17 cellular contexts compared by ENCODE assay signal in the genomic region with DNA sequence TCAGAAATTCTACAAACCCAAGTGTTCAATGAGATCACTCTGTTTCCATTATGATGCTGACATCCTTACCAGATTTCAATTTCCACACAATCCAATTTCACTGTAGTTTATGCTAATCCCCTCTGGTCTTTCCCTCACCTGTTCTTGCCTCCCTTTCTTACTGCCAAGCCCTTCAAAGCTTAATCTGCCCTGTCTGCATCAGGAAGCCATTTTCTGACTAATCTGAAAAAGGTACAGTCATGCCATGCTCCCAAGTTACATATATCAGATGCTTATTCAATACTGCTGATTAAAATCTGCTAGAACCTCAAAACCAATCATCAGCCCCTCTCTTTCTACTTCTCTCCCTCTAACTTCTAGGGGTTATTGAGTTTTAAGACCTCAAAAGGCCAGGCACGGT. TPM values are rescaled to one million over a fixed set of nuclear protein-coding genes. Genes with fewer than 3 reads are reported as not detected.
DNase-seq lines count a peak whose midpoint lies in the region; ATAC-seq, FAIRE-seq and TF ChIP-seq lines count a peak whose summit lies in the region.
"Had no signal": no experiment of that assay in that cellular context is flagged by ENCODE, and none has a peak within 500 bp of the region (broad histone marks: within the 10 kb centered on the region; RNA-seq: fewer than 3 reads in every experiment).

No MANE protein-coding gene starts in this region.

- intact Hi-C loops in HepG2 (cut with micrococcal nuclease; ENCODE audit: unreplicated experiment) (no loop called here), right lobe of liver (cut with DNase I) (no loop called here)

- no peaks in the 10 kb centered on the region for H3K9me3 ChIP-seq in HepG2 (ENCODE audit: low read length)
- H3K9me3 ChIP-seq in right lobe of liver: no peaks in the 10 kb centered on the region
- H3K9me3 ChIP-seq in T-helper 17 cell (ENCODE audit: control insufficient read depth, low read length, poor library complexity, severe bottlenecking): no peaks in the 10 kb centered on the region
- H3K9me3 ChIP-seq: BLaER1 treated with 17β-estradiol and CSF1 and Interleukin-3, amounts not matched to agents 10 nM and 100 nM had no signal

- H4K20me1 ChIP-seq in HepG2 (ENCODE audit: insufficient read depth, low read length): no peaks in the 10 kb centered on the region
- H4K20me1 ChIP-seq: BLaER1 treated with 17β-estradiol and CSF1 and Interleukin-3, amounts not matched to agents 10 nM and 100 nM had no signal

- no TSS peak for BruUV-seq in HepG2 (replicated peaks; lab: Mats Ljungman, UMichigan)

- H3K4me3 Mint-ChIP-seq in activated T-cell treated with anti-CD3 and anti-CD28 coated beads, Interleukin-2, amount 50 U/mL, for 24 hours: no peak overlapping the region
- H3K4me3 Mint-ChIP-seq in T-helper 17 cell: no peak overlapping the region
- H3K4me3 Mint-ChIP-seq in stimulated activated effector memory CD8-positive, alpha-beta T cell treated with anti-CD3 and anti-CD28 coated beads, Interleukin-12 subunit alpha, Interleukin-12 subunit beta, amount 100 ng/mL, for 72 hours: no peak overlapping the region
- H3K4me3 Mint-ChIP-seq: B cell; CD8-positive, alpha-beta T cell; H9 had no signal

- 100% methylated on average over 1 of the region's 1 CpG for WGBS in HepG2 (ENCODE audit: low lambda C conversion rate)
- 86% methylated on average over 1 of the region's 1 CpG for WGBS in right lobe of liver (ENCODE audit: insufficient coverage, low coverage, low lambda C conversion rate, missing lambda C conversion rate)

- H3K9me3 Mint-ChIP-seq in activated T-cell treated with anti-CD3 and anti-CD28 coated beads, Interleukin-2, amount 50 U/mL, for 24 hours: no peaks in the 10 kb centered on the region
- no peaks in the 10 kb centered on the region for H3K9me3 Mint-ChIP-seq in stimulated activated effector memory CD8-positive, alpha-beta T cell treated with anti-CD3 and anti-CD28 coated beads, Interleukin-12 subunit alpha, Interleukin-12 subunit beta, amount 100 ng/mL, for 72 hours
- H3K9me3 Mint-ChIP-seq: CD8-positive, alpha-beta T cell; H9 had no signal

- ATAC-seq in HepG2 (no peak), right lobe of liver (no peak), T-helper 17 cell (no peak), GM19351 (IDR thresholded peaks at IDR 0.05; ENCODE audit: unreplicated experiment) (no peak)
- peak; percentile 83 for ATAC-seq in stimulated activated effector memory CD8-positive, alpha-beta T cell treated with anti-CD3 and anti-CD28 coated beads, Interleukin-12 subunit alpha, Interleukin-12 subunit beta, amount 100 ng/mL, for 72 hours
- ATAC-seq: CD8-positive, alpha-beta T cell had no signal

- H3K4me2 ChIP-seq in HepG2 (ENCODE audit: low read depth, low read length): no peak overlapping the region
- H3K4me2 ChIP-seq: BLaER1 treated with 17β-estradiol and CSF1 and Interleukin-3, amounts not matched to agents 10 nM and 100 nM had no signal

- H3K27ac Mint-ChIP-seq in activated T-cell treated with anti-CD3 and anti-CD28 coated beads, Interleukin-2, amount 50 U/mL, for 24 hours: peak overlapping the region; percentile 50
- H3K27ac Mint-ChIP-seq in T-helper 17 cell: peak overlapping the region; percentile 43
- H3K27ac Mint-ChIP-seq in stimulated activated effector memory CD8-positive, alpha-beta T cell treated with anti-CD3 and anti-CD28 coated beads, Interleukin-12 subunit alpha, Interleukin-12 subunit beta, amount 100 ng/mL, for 72 hours: no peak overlapping the region
- H3K27ac Mint-ChIP-seq: B cell; CD8-positive, alpha-beta T cell had no signal

- TF ChIP-seq CTCF in HepG2 (CRISPR knock-in tag; IDR thresholded peaks at IDR 0.05): no peak
- TF ChIP-seq CTCF in right lobe of liver (IDR thresholded peaks at IDR 0.05): no peak

- no peak for DNase-seq in activated T-cell treated with anti-CD3 and anti-CD28 coated beads, Interleukin-2, amount 50 U/mL, for 24 hours
- no peak for DNase-seq in activated T-cell treated with anti-CD3 and anti-CD28 coated beads, Interleukin-2, amount 50 U/mL, for 48 hours
- no peak for DNase-seq in HepG2 (ENCODE audit: low spot score)
- DNase-seq in right lobe of liver: no peak
- DNase-seq in T-helper 17 cell: no peak
- no peak for DNase-seq in stimulated activated effector memory CD8-positive, alpha-beta T cell treated with anti-CD3 and anti-CD28 coated beads, Interleukin-12 subunit alpha, Interleukin-12 subunit beta, amount 100 ng/mL, for 72 hours (ENCODE audit: low spot score in 2 of 2)
- DNase-seq: Calu3; CD8-positive, alpha-beta T cell; DMS79 treated with DMSO at 0.1 percent for 48 hours; GF-D8; H9 had no signal

- TF ChIP-seq EP300 in HepG2 (IDR thresholded peaks at IDR 0.05; ENCODE audit: low read depth in 2 of 2, low read length in 2 of 2) (no peak), HepG2 (CRISPR knock-in tag; IDR thresholded peaks at IDR 0.05; ENCODE audit: borderline replicate concordance) (no peak)

- H3K9ac ChIP-seq in HepG2 (ENCODE audit: insufficient read depth, low read depth, low read length): no peak overlapping the region
- H3K9ac ChIP-seq: BLaER1 treated with 17β-estradiol and CSF1 and Interleukin-3, amounts not matched to agents 10 nM and 100 nM had no signal

- CTCF ChIA-PET in HepG2 (lab: Yijun Ruan, JAX; ENCODE audit: low intra/inter-chr PET ratio, low total read pairs): no interaction called here

- FAIRE-seq in HepG2 (lab: Jason Lieb, UNC): peak; percentile 40
- FAIRE-seq: H1, HTR-8/SVneo had no signal

- H3K27me3 Mint-ChIP-seq in activated T-cell treated with anti-CD3 and anti-CD28 coated beads, Interleukin-2, amount 50 U/mL, for 24 hours: no peaks in the 10 kb centered on the region
- no peaks in the 10 kb centered on the region for H3K27me3 Mint-ChIP-seq in T-helper 17 cell
- H3K27me3 Mint-ChIP-seq: B cell had no signal

- H3K4me1 ChIP-seq in HepG2 (ENCODE audit: insufficient read depth, low read length) (no peaks in the 10 kb centered on the region), right lobe of liver (no peaks in the 10 kb centered on the region)

- no peak overlapping the region for H2AFZ ChIP-seq in HepG2 (ENCODE audit: low read length)

- H3K27ac ChIP-seq in HepG2 (ENCODE audit: extremely low read length, insufficient read depth, low read length) (no peak overlapping the region), right lobe of liver (no peak overlapping the region)
- H3K27ac ChIP-seq: BLaER1 treated with 17β-estradiol and CSF1 and Interleukin-3, amounts not matched to agents 10 nM and 100 nM had no signal

- POLR2A ChIA-PET in HepG2 (lab: Yijun Ruan, JAX): no interaction called here

- H3K36me3 Mint-ChIP-seq in activated T-cell treated with anti-CD3 and anti-CD28 coated beads, Interleukin-2, amount 50 U/mL, for 24 hours (ENCODE audit: low read depth): peaks cover 37% of the 10 kb centered on the region
- peaks cover 6% of the 10 kb centered on the region for H3K36me3 Mint-ChIP-seq in T-helper 17 cell (ENCODE audit: low read depth)
- peaks cover 21% of the 10 kb centered on the region for H3K36me3 Mint-ChIP-seq in stimulated activated effector memory CD8-positive, alpha-beta T cell treated with anti-CD3 and anti-CD28 coated beads, Interleukin-12 subunit alpha, Interleukin-12 subunit beta, amount 100 ng/mL, for 72 hours

- H3K27me3 ChIP-seq in HepG2 (ENCODE audit: control insufficient read depth in 1 of 2, insufficient read depth in 2 of 2, low read length in 2 of 2): no peaks in the 10 kb centered on the region
- H3K27me3 ChIP-seq in right lobe of liver: no peaks in the 10 kb centered on the region
- H3K27me3 ChIP-seq: BLaER1 treated with 17β-estradiol and CSF1 and Interleukin-3, amounts not matched to agents 10 nM and 100 nM had no signal

- TF ChIP-seq RAD21 in HepG2 (CRISPR knock-in tag; IDR thresholded peaks at IDR 0.05): no peak

- peaks cover 7% of the 10 kb centered on the region for H3K4me1 Mint-ChIP-seq in activated T-cell treated with anti-CD3 and anti-CD28 coated beads, Interleukin-2, amount 50 U/mL, for 24 hours (ENCODE audit: low read depth)
- peaks cover 7% of the 10 kb centered on the region for H3K4me1 Mint-ChIP-seq in T-helper 17 cell
- H3K4me1 Mint-ChIP-seq in stimulated activated effector memory CD8-positive, alpha-beta T cell treated with anti-CD3 and anti-CD28 coated beads, Interleukin-12 subunit alpha, Interleukin-12 subunit beta, amount 100 ng/mL, for 72 hours: no peaks in the 10 kb centered on the region
- H3K4me1 Mint-ChIP-seq: B cell, H9 had no signal

- no peak for TF ChIP-seq POLR2A in HepG2 (IDR thresholded peaks at IDR 0.05; ENCODE audit: insufficient read depth in 1 of 2, low read depth in 2 of 2, low read length in 2 of 2)
- TF ChIP-seq POLR2A in right lobe of liver (IDR thresholded peaks at IDR 0.05): no peak

- H3K36me3 ChIP-seq in HepG2 (replicated peaks in 1 of 2; ENCODE audit: control insufficient read depth in 1 of 2, insufficient read depth in 2 of 2, low read length in 2 of 2) (peaks cover 11 to 49% of the 10 kb centered on the region in 2 experiments; a peak in 4 of 5 replicates), right lobe of liver (peaks cover 0 to 18% (median 0%) of the 10 kb centered on the region in 4 donors)

- H3K4me3 ChIP-seq in HepG2 (replicated peaks in 1 of 3; ENCODE audit: insufficient read depth in 1 of 3, low read depth in 2 of 3, low read length in 3 of 3) (no peak overlapping the region), right lobe of liver (no peak overlapping the region)
- H3K4me3 ChIP-seq: BLaER1 treated with 17β-estradiol and CSF1 and Interleukin-3, amounts not matched to agents 10 nM and 100 nM had no signal

- in situ Hi-C loops in HepG2 (cut with HindIII; ENCODE audit: extremely low pct_ligation_motif_present, low pct_unique_long_range_greater_than_20kb): no loop called here

- H3K79me2 ChIP-seq in HepG2 (ENCODE audit: insufficient read depth, low read length): no peaks in the 10 kb centered on the region

RNA-seq across cellular contexts. Expression of a gene that starts 8.9 kb away (rescaled TPM):
- total RNA-seq in HepG2 (2016; rRNA removed; fragmentation: Illumina TruSeq; extraction: Trizol) (2.1 TPM in 1 of 2 replicates, not detected in the other), right lobe of liver (1 to 10 TPM; 3.2 to 8.0 (median 4.6) TPM), T-helper 17 cell (10 to 100 TPM in 1 of 2 donors, 1 to 10 TPM in 1; 9.1 to 13.6 TPM)
- not detected in 2 replicates for total RNA-seq in HepG2 (2016; cell fraction: cytosol; rRNA removed; fragmentation: Illumina TruSeq; extraction: Trizol; ENCODE audit: low read depth)
- 1.6 TPM in 1 of 2 replicates, not detected in the other for total RNA-seq in HepG2 (2016; cell fraction: insoluble cytoplasmic fraction; rRNA removed; fragmentation: Illumina TruSeq; extraction: Trizol)
- 0.28 and 0.31 TPM in 2 replicates for total RNA-seq in HepG2 (2016; cell fraction: membrane; rRNA removed; fragmentation: Illumina TruSeq; extraction: Trizol)
- total RNA-seq in HepG2 (2016; cell fraction: nucleus; rRNA removed; fragmentation: Illumina TruSeq; extraction: Trizol): 1.6 and 3.6 TPM in 2 replicates
- polyA plus RNA-seq in HepG2 (2011; rRNA removed): 4.5 and 5.6 TPM in 2 replicates
- 0.64 and 0.94 TPM in 2 replicates for polyA plus RNA-seq in HepG2 (2011; cell fraction: cytosol; rRNA removed)
- 57.5 and 78.7 TPM in 2 replicates for polyA plus RNA-seq in HepG2 (2011; cell fraction: nucleus; rRNA removed)
- polyA plus RNA-seq in HepG2 (2012): 5.6 and 6.6 TPM in 2 replicates
- polyA plus RNA-seq in HepG2 (2016; cell fraction: cytosol; fragmentation: Illumina TruSeq; extraction: Trizol; ENCODE audit: low read depth): 0.34 and 0.46 TPM in 2 replicates
- 0.41 TPM in 1 of 2 replicates, not detected in the other for polyA plus RNA-seq in HepG2 (2016; cell fraction: insoluble cytoplasmic fraction; fragmentation: Illumina TruSeq; extraction: Trizol; ENCODE audit: low read depth)
- polyA plus RNA-seq in HepG2 (2016; cell fraction: membrane; fragmentation: Illumina TruSeq; extraction: Trizol; ENCODE audit: low read depth): 0.32 and 1.0 TPM in 2 replicates
- polyA plus RNA-seq in HepG2 (2016; cell fraction: nucleus; fragmentation: Illumina TruSeq; extraction: Trizol; ENCODE audit: insufficient read depth, low read depth): 12.5 and 13.4 TPM in 2 replicates
- 0.77 and 4.4 TPM in 2 replicates for polyA minus RNA-seq in HepG2 (2011; rRNA and poly(A)+ RNA removed; ENCODE audit: low replicate concordance)
- polyA minus RNA-seq in HepG2 (2011; cell fraction: cytosol; rRNA and poly(A)+ RNA removed): not detected in 2 replicates
- 8.7 and 8.8 TPM in 2 replicates for polyA minus RNA-seq in HepG2 (2011; cell fraction: nucleus; rRNA and poly(A)+ RNA removed)
- total RNA-seq: A172 had no signal

RNA-seq across cellular contexts. Expression of a gene that starts 22.7 kb away (rescaled TPM):
- 165 and 222 TPM in 2 replicates for total RNA-seq in HepG2 (2016; rRNA removed; fragmentation: Illumina TruSeq; extraction: Trizol)
- 29.3 and 32.1 TPM in 2 replicates for total RNA-seq in HepG2 (2016; cell fraction: cytosol; rRNA removed; fragmentation: Illumina TruSeq; extraction: Trizol; ENCODE audit: low read depth)
- 165 and 218 TPM in 2 replicates for total RNA-seq in HepG2 (2016; cell fraction: insoluble cytoplasmic fraction; rRNA removed; fragmentation: Illumina TruSeq; extraction: Trizol)
- 63.2 and 68.0 TPM in 2 replicates for total RNA-seq in HepG2 (2016; cell fraction: membrane; rRNA removed; fragmentation: Illumina TruSeq; extraction: Trizol)
- 96.2 and 104 TPM in 2 replicates for total RNA-seq in HepG2 (2016; cell fraction: nucleus; rRNA removed; fragmentation: Illumina TruSeq; extraction: Trizol)
- polyA plus RNA-seq in HepG2 (2011; rRNA removed): 227 and 240 TPM in 2 replicates
- 195 and 204 TPM in 2 replicates for polyA plus RNA-seq in HepG2 (2011; cell fraction: cytosol; rRNA removed)
- polyA plus RNA-seq in HepG2 (2011; cell fraction: nucleus; rRNA removed): 237 and 253 TPM in 2 replicates
- polyA plus RNA-seq in HepG2 (2012): 128 and 143 TPM in 2 replicates
- 19.3 and 21.8 TPM in 2 replicates for polyA plus RNA-seq in HepG2 (2016; cell fraction: cytosol; fragmentation: Illumina TruSeq; extraction: Trizol; ENCODE audit: low read depth)
- 234 and 235 TPM in 2 replicates for polyA plus RNA-seq in HepG2 (2016; cell fraction: insoluble cytoplasmic fraction; fragmentation: Illumina TruSeq; extraction: Trizol; ENCODE audit: low read depth)
- 36.2 and 39.8 TPM in 2 replicates for polyA plus RNA-seq in HepG2 (2016; cell fraction: membrane; fragmentation: Illumina TruSeq; extraction: Trizol; ENCODE audit: low read depth)
- 149 and 154 TPM in 2 replicates for polyA plus RNA-seq in HepG2 (2016; cell fraction: nucleus; fragmentation: Illumina TruSeq; extraction: Trizol; ENCODE audit: insufficient read depth, low read depth)
- polyA minus RNA-seq in HepG2 (2011; rRNA and poly(A)+ RNA removed; ENCODE audit: low replicate concordance): 103 and 225 TPM in 2 replicates
- 91.1 and 109 TPM in 2 replicates for polyA minus RNA-seq in HepG2 (2011; cell fraction: cytosol; rRNA and poly(A)+ RNA removed)
- polyA minus RNA-seq in HepG2 (2011; cell fraction: nucleus; rRNA and poly(A)+ RNA removed): 149 and 165 TPM in 2 replicates
- total RNA-seq in right lobe of liver: 10 to 100 TPM; 37.7 to 49.4 (median 41.5) TPM
- 100 to 1,000 TPM; 138 to 150 TPM for total RNA-seq in T-helper 17 cell

RNA-seq across cellular contexts. Expression of a gene that starts 38.4 kb away (rescaled TPM):
- 17.0 and 21.6 TPM in 2 replicates for total RNA-seq in HepG2 (2016; rRNA removed; fragmentation: Illumina TruSeq; extraction: Trizol)
- 5.1 and 5.9 TPM in 2 replicates for total RNA-seq in HepG2 (2016; cell fraction: cytosol; rRNA removed; fragmentation: Illumina TruSeq; extraction: Trizol; ENCODE audit: low read depth)
- total RNA-seq in HepG2 (2016; cell fraction: insoluble cytoplasmic fraction; rRNA removed; fragmentation: Illumina TruSeq; extraction: Trizol): 15.4 and 22.8 TPM in 2 replicates
- total RNA-seq in HepG2 (2016; cell fraction: membrane; rRNA removed; fragmentation: Illumina TruSeq; extraction: Trizol): 4.1 and 7.4 TPM in 2 replicates
- total RNA-seq in HepG2 (2016; cell fraction: nucleus; rRNA removed; fragmentation: Illumina TruSeq; extraction: Trizol): 24.2 and 27.6 TPM in 2 replicates
- 30.7 and 35.7 TPM in 2 replicates for polyA plus RNA-seq in HepG2 (2011; rRNA removed)
- 11.2 and 12.0 TPM in 2 replicates for polyA plus RNA-seq in HepG2 (2011; cell fraction: cytosol; rRNA removed)
- polyA plus RNA-seq in HepG2 (2011; cell fraction: nucleus; rRNA removed): 122 and 159 TPM in 2 replicates
- polyA plus RNA-seq in HepG2 (2012): 21.4 and 26.2 TPM in 2 replicates
- 0.88 and 1.3 TPM in 2 replicates for polyA plus RNA-seq in HepG2 (2016; cell fraction: cytosol; fragmentation: Illumina TruSeq; extraction: Trizol; ENCODE audit: low read depth)
- polyA plus RNA-seq in HepG2 (2016; cell fraction: insoluble cytoplasmic fraction; fragmentation: Illumina TruSeq; extraction: Trizol; ENCODE audit: low read depth): 8.0 and 8.4 TPM in 2 replicates
- 2.2 and 2.6 TPM in 2 replicates for polyA plus RNA-seq in HepG2 (2016; cell fraction: membrane; fragmentation: Illumina TruSeq; extraction: Trizol; ENCODE audit: low read depth)
- polyA plus RNA-seq in HepG2 (2016; cell fraction: nucleus; fragmentation: Illumina TruSeq; extraction: Trizol; ENCODE audit: insufficient read depth, low read depth): 41.9 and 42.9 TPM in 2 replicates
- 30.2 and 40.9 TPM in 2 replicates for polyA minus RNA-seq in HepG2 (2011; rRNA and poly(A)+ RNA removed; ENCODE audit: low replicate concordance)
- 8.0 and 9.8 TPM in 2 replicates for polyA minus RNA-seq in HepG2 (2011; cell fraction: cytosol; rRNA and poly(A)+ RNA removed)
- polyA minus RNA-seq in HepG2 (2011; cell fraction: nucleus; rRNA and poly(A)+ RNA removed): 76.2 and 89.9 TPM in 2 replicates
- 10 to 100 TPM in 1 of 6 experiments, 1 to 10 TPM in 5; 4.4 to 11.5 (median 6.2) TPM for total RNA-seq in right lobe of liver
- 10 to 100 TPM in 1 of 2 donors, 1 to 10 TPM in 1; 7.2 to 14.1 TPM for total RNA-seq in T-helper 17 cell

RNA-seq across cellular contexts. Expression of a gene that starts 41.7 kb away (rescaled TPM):
- total RNA-seq in HepG2 (2016; rRNA removed; fragmentation: Illumina TruSeq; extraction: Trizol): 211 and 213 TPM in 2 replicates
- total RNA-seq in HepG2 (2016; cell fraction: cytosol; rRNA removed; fragmentation: Illumina TruSeq; extraction: Trizol; ENCODE audit: low read depth): 66.7 and 72.8 TPM in 2 replicates
- 187 and 217 TPM in 2 replicates for total RNA-seq in HepG2 (2016; cell fraction: insoluble cytoplasmic fraction; rRNA removed; fragmentation: Illumina TruSeq; extraction: Trizol)
- 144 and 151 TPM in 2 replicates for total RNA-seq in HepG2 (2016; cell fraction: membrane; rRNA removed; fragmentation: Illumina TruSeq; extraction: Trizol)
- 93.4 and 100 TPM in 2 replicates for total RNA-seq in HepG2 (2016; cell fraction: nucleus; rRNA removed; fragmentation: Illumina TruSeq; extraction: Trizol)
- polyA plus RNA-seq in HepG2 (2011; rRNA removed): 52.3 and 58.2 TPM in 2 replicates
- polyA plus RNA-seq in HepG2 (2011; cell fraction: cytosol; rRNA removed): 57.6 and 58.9 TPM in 2 replicates
- polyA plus RNA-seq in HepG2 (2011; cell fraction: nucleus; rRNA removed): 33.5 and 36.2 TPM in 2 replicates
- 122 and 125 TPM in 2 replicates for polyA plus RNA-seq in HepG2 (2012)
- 80.0 and 81.2 TPM in 2 replicates for polyA plus RNA-seq in HepG2 (2016; cell fraction: cytosol; fragmentation: Illumina TruSeq; extraction: Trizol; ENCODE audit: low read depth)
- 206 and 226 TPM in 2 replicates for polyA plus RNA-seq in HepG2 (2016; cell fraction: insoluble cytoplasmic fraction; fragmentation: Illumina TruSeq; extraction: Trizol; ENCODE audit: low read depth)
- polyA plus RNA-seq in HepG2 (2016; cell fraction: membrane; fragmentation: Illumina TruSeq; extraction: Trizol; ENCODE audit: low read depth): 120 and 128 TPM in 2 replicates
- polyA plus RNA-seq in HepG2 (2016; cell fraction: nucleus; fragmentation: Illumina TruSeq; extraction: Trizol; ENCODE audit: insufficient read depth, low read depth): 164 and 171 TPM in 2 replicates
- 89.1 and 115 TPM in 2 replicates for polyA minus RNA-seq in HepG2 (2011; rRNA and poly(A)+ RNA removed; ENCODE audit: low replicate concordance)
- polyA minus RNA-seq in HepG2 (2011; cell fraction: cytosol; rRNA and poly(A)+ RNA removed): 65.1 and 65.4 TPM in 2 replicates
- 18.2 and 25.2 TPM in 2 replicates for polyA minus RNA-seq in HepG2 (2011; cell fraction: nucleus; rRNA and poly(A)+ RNA removed)
- total RNA-seq in right lobe of liver: 10 to 100 TPM; 20.9 to 38.4 (median 24.2) TPM
- total RNA-seq in T-helper 17 cell: 10 to 100 TPM; 43.6 to 50.2 TPM

RNA-seq across cellular contexts. Expression of a gene that starts 43.9 kb away (rescaled TPM):
- total RNA-seq in HepG2 (2016; rRNA removed; fragmentation: Illumina TruSeq; extraction: Trizol) (7.4 and 9.0 TPM in 2 replicates), right lobe of liver (100 to 1,000 TPM in 2 of 6 experiments, 10 to 100 TPM in 4; 29.9 to 123 (median 65.1) TPM), T-helper 17 cell (not detected)
- total RNA-seq in HepG2 (2016; cell fraction: cytosol; rRNA removed; fragmentation: Illumina TruSeq; extraction: Trizol; ENCODE audit: low read depth): 18.3 and 18.6 TPM in 2 replicates
- total RNA-seq in HepG2 (2016; cell fraction: insoluble cytoplasmic fraction; rRNA removed; fragmentation: Illumina TruSeq; extraction: Trizol): 6.4 and 9.4 TPM in 2 replicates
- 24.1 and 26.9 TPM in 2 replicates for total RNA-seq in HepG2 (2016; cell fraction: membrane; rRNA removed; fragmentation: Illumina TruSeq; extraction: Trizol)
- total RNA-seq in HepG2 (2016; cell fraction: nucleus; rRNA removed; fragmentation: Illumina TruSeq; extraction: Trizol): 4.9 and 6.0 TPM in 2 replicates
- 17.4 and 26.3 TPM in 2 replicates for polyA plus RNA-seq in HepG2 (2011; rRNA removed)
- polyA plus RNA-seq in HepG2 (2011; cell fraction: cytosol; rRNA removed): 18.5 and 21.7 TPM in 2 replicates
- 25.5 and 37.4 TPM in 2 replicates for polyA plus RNA-seq in HepG2 (2011; cell fraction: nucleus; rRNA removed)
- polyA plus RNA-seq in HepG2 (2012): 11.2 and 21.4 TPM in 2 replicates
- 25.4 and 28.1 TPM in 2 replicates for polyA plus RNA-seq in HepG2 (2016; cell fraction: cytosol; fragmentation: Illumina TruSeq; extraction: Trizol; ENCODE audit: low read depth)
- polyA plus RNA-seq in HepG2 (2016; cell fraction: insoluble cytoplasmic fraction; fragmentation: Illumina TruSeq; extraction: Trizol; ENCODE audit: low read depth): 8.3 and 8.5 TPM in 2 replicates
- 27.4 and 30.5 TPM in 2 replicates for polyA plus RNA-seq in HepG2 (2016; cell fraction: membrane; fragmentation: Illumina TruSeq; extraction: Trizol; ENCODE audit: low read depth)
- 11.5 and 13.8 TPM in 2 replicates for polyA plus RNA-seq in HepG2 (2016; cell fraction: nucleus; fragmentation: Illumina TruSeq; extraction: Trizol; ENCODE audit: insufficient read depth, low read depth)
- 27.7 TPM in 1 of 2 replicates, not detected in the other for polyA minus RNA-seq in HepG2 (2011; rRNA and poly(A)+ RNA removed; ENCODE audit: low replicate concordance)
- polyA minus RNA-seq in HepG2 (2011; cell fraction: cytosol; rRNA and poly(A)+ RNA removed): 6.4 and 7.1 TPM in 2 replicates
- polyA minus RNA-seq in HepG2 (2011; cell fraction: nucleus; rRNA and poly(A)+ RNA removed): 4.5 and 10.4 TPM in 2 replicates
- total RNA-seq: B cell had no signal
